In genomic region chr15:20493035-20493434, GRCh38 we compare ENCODE assay signal across 14 cellular contexts. TPM values are rescaled to one million over a fixed set of nuclear protein-coding genes. Genes with fewer than 3 reads are reported as not detected.
"Had no signal": no experiment of that assay in that cellular context is flagged by ENCODE, and none has a peak within 500 bp of the region (broad histone marks: within the 10 kb centered on the region; RNA-seq: fewer than 3 reads in every experiment).

No MANE protein-coding gene starts in this region.

RNA-seq across cellular contexts. Expression of gene GOLGA6L6, which starts 48.6 kb away (rescaled TPM):
- total RNA-seq: stomach, subcutaneous adipose tissue, suprapubic skin, temporal lobe, thoracic aorta, thyroid gland, tibial nerve, transverse colon, upper lobe of left lung, upper lobe of right lung, ureter, urinary bladder, uterus, vagina had no signal
- polyA plus RNA-seq: stomach, urinary bladder had no signal
